In genomic region chrX:74251006-74251930, GRCh38 we compare ENCODE assay signal across 9 cellular contexts. TPM values are rescaled to one million over a fixed set of nuclear protein-coding genes. Genes with fewer than 3 reads are reported as not detected.
A peak's percentile ranks its signal among the peaks of the same experiment; 100 is the strongest.
DNase-seq lines count a peak whose midpoint lies in the region; ATAC-seq and TF ChIP-seq lines count a peak whose summit lies in the region.
"Had no signal": no experiment of that assay in that cellular context is flagged by ENCODE, and none has a peak within 500 bp of the region (broad histone marks: within the 10 kb centered on the region; RNA-seq: fewer than 3 reads in every experiment).

No MANE protein-coding gene starts in this region.

- H3K9me3 ChIP-seq in Panc1 (ENCODE audit: control insufficient read depth, insufficient read depth, low read depth, low read length) (no peaks in the 10 kb centered on the region), trophoblast cell (ENCODE audit: insufficient read depth, low read depth, low read length) (no peaks in the 10 kb centered on the region), T-helper 17 cell (ENCODE audit: control insufficient read depth, low read length, poor library complexity, severe bottlenecking) (no peaks in the 10 kb centered on the region)

- in situ Hi-C loops in Panc1 (cut with HindIII; ENCODE audit: low pct_unique_long_range_greater_than_20kb, low sequenced_read_pairs): no loop called here

- H3K36me3 ChIP-seq in Panc1 (ENCODE audit: control insufficient read depth, insufficient read depth, low read length): peaks cover 9% of the 10 kb centered on the region; the same call in 1 of the 2 replicates
- peaks cover 10 to 16% of the 10 kb centered on the region in 2 experiments for H3K36me3 ChIP-seq in trophoblast cell (ENCODE audit: control insufficient read depth in 1 of 2, insufficient read depth in 2 of 2, low read length in 2 of 2)

- DNase-seq in ELR (ENCODE audit: low read depth): peak; percentile 47
- no peak for DNase-seq in Panc1 (ENCODE audit: low read depth, low spot score)
- DNase-seq in fibroblast of mammary gland (ENCODE audit: low read depth): peak; percentile 51
- DNase-seq in trophoblast cell: peak; percentile 34 to 77
- no peak for DNase-seq in NCI-H774 (lab: John Stamatoyannopoulos, UW)
- no peak for DNase-seq in T-helper 17 cell
- DNase-seq: NCI-H1105 treated with DMSO at 0.1 percent for 48 hours had no signal

- no peaks in the 10 kb centered on the region for H3K36me3 Mint-ChIP-seq in T-helper 17 cell (ENCODE audit: low read depth)

- no peaks in the 10 kb centered on the region for H3K79me2 ChIP-seq in trophoblast cell (ENCODE audit: control insufficient read depth, insufficient read depth, low read length, poor library complexity)

- POLR2A ChIA-PET in Panc1 (lab: Charles Lee): no interaction called here

- no peak overlapping the region for H4K12ac ChIP-seq in trophoblast cell (ENCODE audit: low read depth, low read length)

- no peak overlapping the region for H3K23ac ChIP-seq in trophoblast cell (ENCODE audit: low read length)

- H3K27ac ChIP-seq in Panc1 (ENCODE audit: low read length): peak overlapping the region; percentile 89
- H3K27ac ChIP-seq in trophoblast cell (ENCODE audit: low read depth, low read length): peak overlapping the region; percentile 75

- H3K9ac ChIP-seq in trophoblast cell (ENCODE audit: low read length): no peak overlapping the region

- no peak overlapping the region for H3K4me3 Mint-ChIP-seq in T-helper 17 cell

- TF ChIP-seq CTCF in Panc1 (IDR thresholded peaks at IDR 0.05) (no peak), fibroblast of mammary gland (conservative IDR thresholded peaks at IDR 0.05; ENCODE audit: control insufficient read depth, insufficient read depth, low read depth, low read length) (no peak)

- peak overlapping the region; percentile 68 for H4K91ac ChIP-seq in trophoblast cell (ENCODE audit: low read depth, low read length)

- H3K14ac ChIP-seq in trophoblast cell (ENCODE audit: low read length): no peak overlapping the region

- WGBS in trophoblast cell (ENCODE audit: extremely low coverage, insufficient coverage, insufficient read length): no CpG with 5 or more reads among the region's 2 CpGs

- H2AFZ ChIP-seq in trophoblast cell (ENCODE audit: insufficient read depth, low read length, poor library complexity): no peak overlapping the region

- H3K4me1 ChIP-seq in Panc1 (ENCODE audit: control insufficient read depth, insufficient read depth, low read length) (peaks cover 57% of the 10 kb centered on the region), trophoblast cell (ENCODE audit: control insufficient read depth in 1 of 2, insufficient read depth in 2 of 2, low read length in 2 of 2) (peaks cover 4 to 8% of the 10 kb centered on the region in 2 experiments)

- no peaks in the 10 kb centered on the region for H3K4me1 Mint-ChIP-seq in T-helper 17 cell

- peak overlapping the region; percentile 60 for H2BK120ac ChIP-seq in trophoblast cell (ENCODE audit: insufficient read depth, low read length, poor library complexity)

- H3K27ac Mint-ChIP-seq in T-helper 17 cell: no peak overlapping the region

- H3K27me3 Mint-ChIP-seq in T-helper 17 cell: no peaks in the 10 kb centered on the region

- peak overlapping the region; percentile 88 for H2BK5ac ChIP-seq in trophoblast cell (ENCODE audit: low read depth, low read length, poor library complexity)

- H2AK5ac ChIP-seq in trophoblast cell (ENCODE audit: low read length): no peak overlapping the region

- ATAC-seq in Panc1 (peak; percentile 60), GM21723 (IDR thresholded peaks at IDR 0.05; ENCODE audit: unreplicated experiment) (no peak), GM19324 (IDR thresholded peaks at IDR 0.05; ENCODE audit: low FRiP score, unreplicated experiment) (no peak), T-helper 17 cell (no peak)

- H3K79me1 ChIP-seq in trophoblast cell (ENCODE audit: low read length): peaks cover 5% of the 10 kb centered on the region

- H3K4me3 ChIP-seq in Panc1 (ENCODE audit: low read depth in 2 of 2, low read length in 2 of 2) (no peak overlapping the region), fibroblast of mammary gland (ENCODE audit: control insufficient read depth, low read depth, low read length) (no peak overlapping the region), trophoblast cell (ENCODE audit: low read depth, low read length) (no peak overlapping the region)

- intact Hi-C loops in Panc1 (cut with micrococcal nuclease; ENCODE audit: unreplicated experiment): no loop called here

- no peaks in the 10 kb centered on the region for H3K27me3 ChIP-seq in Panc1 (ENCODE audit: control insufficient read depth, insufficient read depth, low read length)
- H3K27me3 ChIP-seq in trophoblast cell (ENCODE audit: insufficient read depth, low read length): no peaks in the 10 kb centered on the region

- H3K18ac ChIP-seq in trophoblast cell (ENCODE audit: low read length): no peak overlapping the region

- no peak overlapping the region for H3K4ac ChIP-seq in trophoblast cell (ENCODE audit: low read depth, low read length)

- CTCF ChIA-PET in Panc1 (lab: Charles Lee): no interaction called here

- no peak overlapping the region for H3K4me2 ChIP-seq in trophoblast cell (ENCODE audit: low read length)

- H4K8ac ChIP-seq in trophoblast cell (ENCODE audit: low read depth, low read length): no peak overlapping the region

- no peak overlapping the region for H2BK12ac ChIP-seq in trophoblast cell (ENCODE audit: low read length)

- BruUV-seq in Panc1 (replicated peaks; lab: Mats Ljungman, UMichigan): no TSS peak

RNA-seq across cellular contexts. Expression of gene ZCCHC13, which starts 52.7 kb away (rescaled TPM):
- total RNA-seq in Panc1 (2021; ENCODE audit: unreplicated experiment) (not detected), T-helper 17 cell (not detected)
- not detected for polyA plus RNA-seq in Panc1 (2012; ENCODE audit: insufficient read length)
- polyA plus RNA-seq in trophoblast cell (2013): not detected in 2 replicates

Comparison
In these comparisons a context has a peak if more than half of its experiments do, and no peak if none do; other contexts are left out.
1. DNase-seq: peak in ELR (single experiment), fibroblast of mammary gland (single experiment) and trophoblast cell (2 of 2); none in Panc1 (single experiment), NCI-H774 (single experiment) and T-helper 17 cell (0 of 3).